ENCODE assay signal across 22 cellular contexts in genomic region chr19:29976151-29976943, GRCh38. TPM values are rescaled to one million over a fixed set of nuclear protein-coding genes. Genes with fewer than 3 reads are reported as not detected.
A peak's percentile ranks its signal among the peaks of the same experiment; 100 is the strongest.
DNase-seq lines count a peak whose midpoint lies in the region; FAIRE-seq and TF ChIP-seq lines count a peak whose summit lies in the region.
"Had no signal": no experiment of that assay in that cellular context is flagged by ENCODE, and none has a peak within 500 bp of the region (broad histone marks: within the 10 kb centered on the region; RNA-seq: fewer than 3 reads in every experiment).

No MANE protein-coding gene starts in this region.

- no peak overlapping the region for H3K27ac ChIP-seq in endodermal cell (ENCODE audit: low read depth, low read length)
- H3K27ac ChIP-seq: 22Rv1 had no signal

- peaks cover 99% of the 10 kb centered on the region for H3K79me2 ChIP-seq in Loucy (ENCODE audit: insufficient read depth, low read length)

- H3K27me3 Mint-ChIP-seq in activated naive CD8-positive, alpha-beta T cell, result no peaks in the 10 kb centered on the region
- no peaks in the 10 kb centered on the region for H3K27me3 Mint-ChIP-seq in activated naive CD8-positive, alpha-beta T cell treated with anti-CD3 and anti-CD28 coated beads for 36 hours
- H3K27me3 Mint-ChIP-seq in endodermal cell (ENCODE audit: insufficient read depth), result no peaks in the 10 kb centered on the region
- H3K27me3 Mint-ChIP-seq: CD4-positive, CD25-positive, alpha-beta regulatory T cell had no signal

- H3K4me2 ChIP-seq in Loucy (ENCODE audit: low read depth, low read length, poor library complexity, severe bottlenecking), result peak overlapping the region; percentile 49

- no peaks in the 10 kb centered on the region; the same call in 1 of the 2 replicates for H3F3A ChIP-seq in Loucy (ENCODE audit: low read depth)

- DNase-seq in activated naive CD8-positive, alpha-beta T cell treated with anti-CD3 and anti-CD28 coated beads for 36 hours, result no peak
- DNase-seq in endodermal cell, result no peak
- DNase-seq in urothelium cell line (ENCODE audit: low spot score), result no peak
- DNase-seq in NCI-H226, result no peak
- DNase-seq in LoVo (ENCODE audit: low spot score), result no peak
- no peak for DNase-seq in NCI-H1092 treated with DMSO at 0.1 percent for 48 hours (lab: John Stamatoyannopoulos, UW)
- DNase-seq: BE2C; CD4-positive, CD25-positive, alpha-beta regulatory T cell; HCEC 1CT; KG1; NCI-H1048; NCI-H1436 treated with DMSO at 0.1 percent for 48 hours; NCI-H2029; NCI-H2171; NCI-H748 treated with DMSO at 0.1 percent for 48 hours; NK-92 treated with Interleukin-12 subunit alpha and Interleukin-12 subunit beta, amount 100 ng/mL, for 24 hours; Right ventricle myocardium superior; SW 1271 had no signal

- H3K36me3 ChIP-seq in Loucy (ENCODE audit: insufficient read depth, low read length) (no peaks in the 10 kb centered on the region), endodermal cell (ENCODE audit: control insufficient read depth, insufficient read depth, low read length) (no peaks in the 10 kb centered on the region)
- H3K36me3 ChIP-seq: BE2C had no signal

- H3K4me1 ChIP-seq in Loucy (ENCODE audit: insufficient read depth, low read length, poor library complexity, severe bottlenecking), result peaks cover 36% of the 10 kb centered on the region
- no peaks in the 10 kb centered on the region for H3K4me1 ChIP-seq in endodermal cell (ENCODE audit: control insufficient read depth, insufficient read depth, low read length)

- H3K27me3 ChIP-seq in Loucy (ENCODE audit: insufficient read depth, low read length, poor library complexity, severe bottlenecking) (no peaks in the 10 kb centered on the region), endodermal cell (ENCODE audit: control insufficient read depth, insufficient read depth, low read length, poor library complexity, severe bottlenecking) (no peaks in the 10 kb centered on the region)
- H3K27me3 ChIP-seq: BE2C had no signal

- H3K4me1 Mint-ChIP-seq in activated naive CD8-positive, alpha-beta T cell (ENCODE audit: low read depth), result peaks cover 76% of the 10 kb centered on the region
- peaks cover 53% of the 10 kb centered on the region for H3K4me1 Mint-ChIP-seq in activated naive CD8-positive, alpha-beta T cell treated with anti-CD3 and anti-CD28 coated beads for 36 hours
- peaks cover 3% of the 10 kb centered on the region for H3K4me1 Mint-ChIP-seq in endodermal cell

- H3K9ac ChIP-seq in Loucy (ENCODE audit: low read depth, low read length, poor library complexity, severe bottlenecking) (no peak overlapping the region), endodermal cell (ENCODE audit: extremely low read depth, low read length, poor library complexity, severe bottlenecking) (no peak overlapping the region)

- H3K36me3 Mint-ChIP-seq in activated naive CD8-positive, alpha-beta T cell, result peaks cover 4% of the 10 kb centered on the region
- peaks cover 19% of the 10 kb centered on the region for H3K36me3 Mint-ChIP-seq in activated naive CD8-positive, alpha-beta T cell treated with anti-CD3 and anti-CD28 coated beads for 36 hours
- H3K36me3 Mint-ChIP-seq in endodermal cell (ENCODE audit: low read depth), result no peaks in the 10 kb centered on the region

- FAIRE-seq in urothelium cell line (lab: Jason Lieb, UNC), result peak; percentile 53
- FAIRE-seq: GM12892 had no signal

- no peak overlapping the region for H2AFZ ChIP-seq in Loucy (ENCODE audit: low read length)

- no peak for TF ChIP-seq CTCF in Loucy (conservative IDR thresholded peaks at IDR 0.05; ENCODE audit: low read length)
- no peak for TF ChIP-seq CTCF in endodermal cell (conservative IDR thresholded peaks at IDR 0.05)

- whole genome bisulfite sequencing in endodermal cell (ENCODE audit: insufficient coverage in 1 of 2, insufficient read length in 1 of 2), 2 experiments, result 91 to 100% methylated on average over 2 to 6 of the region's 6 CpGs

- no peaks in the 10 kb centered on the region for H3K9me3 ChIP-seq in Loucy (ENCODE audit: insufficient read depth, low read depth, low read length)
- H3K9me3 ChIP-seq in endodermal cell (ENCODE audit: control insufficient read depth, low read length), result no peaks in the 10 kb centered on the region
- H3K9me3 ChIP-seq: BE2C had no signal

- H4K20me1 ChIP-seq in Loucy (ENCODE audit: insufficient read depth, low read length, poor library complexity, severe bottlenecking), result peaks cover 89% of the 10 kb centered on the region

- H3K4me3 ChIP-seq in Loucy (ENCODE audit: low read length, poor library complexity, severe bottlenecking) (peak overlapping the region; percentile 9), endodermal cell (ENCODE audit: low read length) (no peak overlapping the region)

- no peaks in the 10 kb centered on the region for H3K9me3 Mint-ChIP-seq in activated naive CD8-positive, alpha-beta T cell (ENCODE audit: low read depth)
- no peaks in the 10 kb centered on the region for H3K9me3 Mint-ChIP-seq in activated naive CD8-positive, alpha-beta T cell treated with anti-CD3 and anti-CD28 coated beads for 36 hours
- H3K9me3 Mint-ChIP-seq in endodermal cell, result no peaks in the 10 kb centered on the region
- H3K9me3 Mint-ChIP-seq: CD4-positive, CD25-positive, alpha-beta regulatory T cell had no signal

- H3K4me3 Mint-ChIP-seq in activated naive CD8-positive, alpha-beta T cell, result peak overlapping the region; percentile 8
- no peak overlapping the region for H3K4me3 Mint-ChIP-seq in activated naive CD8-positive, alpha-beta T cell treated with anti-CD3 and anti-CD28 coated beads for 36 hours
- H3K4me3 Mint-ChIP-seq in endodermal cell, result no peak overlapping the region

- H3K27ac Mint-ChIP-seq in activated naive CD8-positive, alpha-beta T cell, result peak overlapping the region; percentile 47
- H3K27ac Mint-ChIP-seq in activated naive CD8-positive, alpha-beta T cell treated with anti-CD3 and anti-CD28 coated beads for 36 hours, result no peak overlapping the region
- peak overlapping the region; percentile 13 for H3K27ac Mint-ChIP-seq in endodermal cell

- H3K9me2 ChIP-seq in Loucy (replicated peaks; ENCODE audit: low read depth, low read length), result no peaks in the 10 kb centered on the region

RNA-seq across cellular contexts. Expression of gene URI1, which starts 34.3 kb away (rescaled TPM):
- total RNA-seq in activated naive CD8-positive, alpha-beta T cell treated with anti-CD3 and anti-CD28 coated beads for 36 hours, result 10 to 100 TPM; 69.7 to 75.4 TPM
- total RNA-seq in endodermal cell, result 10 to 100 TPM; 49.6 to 59.7 TPM
- polyA plus RNA-seq in endodermal cell (2013, experiment 1 of 2), result 65.3 TPM
- polyA plus RNA-seq in endodermal cell (2013, experiment 2 of 2), result 59.5 TPM
